19 cellular contexts compared by ENCODE assay signal in the genomic region with DNA sequence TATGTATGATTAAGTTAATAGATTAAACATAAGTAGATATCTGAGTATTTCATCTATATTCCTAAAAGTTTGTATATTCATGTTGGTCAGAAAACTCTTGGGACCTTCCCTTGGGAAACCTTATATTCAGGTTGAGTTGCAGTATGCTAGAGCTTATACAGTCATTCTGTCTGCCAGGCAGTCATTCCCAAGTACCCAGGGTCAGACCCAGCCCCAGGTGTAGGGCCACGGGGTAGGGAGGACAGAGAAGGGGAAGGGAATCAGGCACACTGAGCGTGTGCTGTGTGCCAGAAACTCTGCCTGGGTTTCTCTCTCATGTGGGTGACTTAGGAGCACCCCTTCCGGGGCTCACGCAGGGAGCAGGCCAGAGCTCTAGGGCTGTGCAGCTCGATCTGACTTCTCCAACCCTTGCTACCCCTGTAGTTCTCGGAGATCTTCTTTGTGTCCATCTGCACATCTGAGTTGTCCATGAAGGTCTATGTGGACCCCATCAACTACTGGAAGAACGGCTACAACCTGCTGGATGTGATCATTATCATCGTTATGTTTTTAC. TPM values are rescaled to one million over a fixed set of nuclear protein-coding genes. Genes with fewer than 3 reads are reported as not detected.
DNase-seq lines count a peak whose midpoint lies in the region; ATAC-seq, FAIRE-seq and TF ChIP-seq lines count a peak whose summit lies in the region.
"Had no signal": no experiment of that assay in that cellular context is flagged by ENCODE, and none has a peak within 500 bp of the region (broad histone marks: within the 10 kb centered on the region; RNA-seq: fewer than 3 reads in every experiment).

No MANE protein-coding gene starts in this region.

- no peaks in the 10 kb centered on the region for H3K79me1 ChIP-seq in neuronal stem cell (ENCODE audit: low read depth, low read length)

- TF ChIP-seq CTCF in SK-N-SH (IDR thresholded peaks at IDR 0.05), result no peak

- no peak overlapping the region for H3K18ac ChIP-seq in neuronal stem cell (ENCODE audit: low read length)

- H3K27me3 ChIP-seq in SK-N-SH (ENCODE audit: insufficient read depth) (no peaks in the 10 kb centered on the region), neuronal stem cell (ENCODE audit: control insufficient read depth in 3 of 3, insufficient read depth in 3 of 3, low read depth in 1 of 3, low read length in 3 of 3) (no peaks in the 10 kb centered on the region)
- H3K27me3 ChIP-seq: BLaER1 had no signal

- peak overlapping the region; percentile 17 for H3K4ac ChIP-seq in neuronal stem cell (ENCODE audit: low read length)

- H3K4me3 ChIP-seq in SK-N-SH (ENCODE audit: low read depth in 2 of 2, low read length in 1 of 2) (no peak overlapping the region), neuronal stem cell (ENCODE audit: low read length in 2 of 2) (no peak overlapping the region)
- H3K4me3 ChIP-seq: BLaER1, GM23248 had no signal

- H2AFZ ChIP-seq in SK-N-SH (ENCODE audit: low read depth) (no peak overlapping the region), neuronal stem cell (ENCODE audit: low read length) (no peak overlapping the region)
- H2AFZ ChIP-seq: GM23248 had no signal

- WGBS in SK-N-SH (ENCODE audit: low lambda C conversion rate), result 66% methylated on average over 8 of the region's 8 CpGs
- WGBS in neuronal stem cell (ENCODE audit: extremely low coverage in 2 of 2, insufficient read length in 2 of 2, insufficient replicate concordance in 1 of 2), 2 donors, result no CpG with 5 or more reads among the region's 8 CpGs

- H2BK5ac ChIP-seq in neuronal stem cell (ENCODE audit: low read length), result no peak overlapping the region

- no peaks in the 10 kb centered on the region for H3F3A ChIP-seq in SK-N-SH (replicated peaks; ENCODE audit: insufficient read depth)

- no peak overlapping the region for H2BK15ac ChIP-seq in neuronal stem cell (ENCODE audit: low read length)

- H3K23ac ChIP-seq in neuronal stem cell (ENCODE audit: low read depth, low read length, poor library complexity), result no peak overlapping the region

- no peaks in the 10 kb centered on the region for H3K4me1 ChIP-seq in SK-N-SH (ENCODE audit: control insufficient read depth in 1 of 2, insufficient read depth in 2 of 2, low read depth in 1 of 2, low read length in 1 of 2)
- H3K4me1 ChIP-seq in neuronal stem cell (ENCODE audit: control insufficient read depth in 2 of 2, insufficient read depth in 1 of 2, low read depth in 1 of 2, low read length in 2 of 2), result no peaks in the 10 kb centered on the region
- H3K4me1 ChIP-seq: Caco-2 had no signal

- DNase-seq in SK-N-SH (peak; percentile 4), neuronal stem cell (ENCODE audit: low spot score) (no peak), HTR-8/SVneo (ENCODE audit: insufficient read length, low spot score) (no peak), ecto neural progenitor cell (ENCODE audit: low spot score) (no peak)
- DNase-seq: AML-193; Caco-2; CD8-positive, alpha-beta memory T cell; DMS53; GF-D8; GM23248 had no signal

- no peak overlapping the region for H4K8ac ChIP-seq in neuronal stem cell (ENCODE audit: low read depth, low read length)

- ATAC-seq in SK-N-SH treated with all-trans-retinoic acid at 6 μM for 48 hours, result no peak
- ATAC-seq in esophagus mucosa, result peak; percentile 23
- ATAC-seq in GM19455 (IDR thresholded peaks at IDR 0.05; ENCODE audit: unreplicated experiment), result no peak

- H2AK5ac ChIP-seq in neuronal stem cell (ENCODE audit: low read depth, low read length), result no peak overlapping the region

- H3K4me2 ChIP-seq in SK-N-SH (no peak overlapping the region), neuronal stem cell (ENCODE audit: insufficient read depth, low read length, poor library complexity, severe bottlenecking) (no peak overlapping the region)

- no peak overlapping the region for H3K14ac ChIP-seq in neuronal stem cell (ENCODE audit: low read length)

- H3K9me2 ChIP-seq in SK-N-SH, result no peaks in the 10 kb centered on the region

- H3K9ac ChIP-seq in SK-N-SH, result no peak overlapping the region
- no peak overlapping the region for H3K9ac ChIP-seq in neuronal stem cell (ENCODE audit: low read depth, low read length, poor library complexity)
- H3K9ac ChIP-seq: BLaER1, GM23248 had no signal

- H2BK12ac ChIP-seq in neuronal stem cell (ENCODE audit: low read length), result no peak overlapping the region

- no peak overlapping the region for H4K91ac ChIP-seq in neuronal stem cell (ENCODE audit: low read depth, low read length, poor library complexity)

- no peaks in the 10 kb centered on the region for H3K79me2 ChIP-seq in SK-N-SH (ENCODE audit: insufficient read depth)

- H2BK120ac ChIP-seq in neuronal stem cell (ENCODE audit: low read depth, low read length), result no peak overlapping the region

- H3K36me3 ChIP-seq in SK-N-SH (replicated peaks in 1 of 2; ENCODE audit: control insufficient read depth in 1 of 2, insufficient read depth in 2 of 2, low read length in 1 of 2) (no peaks in the 10 kb centered on the region), neuronal stem cell (replicated peaks in 1 of 2; ENCODE audit: control insufficient read depth in 2 of 2, insufficient read depth in 2 of 2, low read length in 2 of 2) (no peaks in the 10 kb centered on the region)

- TF ChIP-seq EP300 in SK-N-SH (IDR thresholded peaks at IDR 0.05; ENCODE audit: borderline replicate concordance in 1 of 2, low read depth in 1 of 2, low read length in 1 of 2), result no peak

- POLR2A ChIA-PET in SK-N-SH (lab: Yijun Ruan, JAX), result no interaction called here

- FAIRE-seq in HTR-8/SVneo (lab: Jason Lieb, UNC), result no peak
- FAIRE-seq: GM18507, H54 had no signal

- TF ChIP-seq RAD21 in SK-N-SH (IDR thresholded peaks at IDR 0.05; ENCODE audit: low read length), result no peak

- H3K27ac ChIP-seq in SK-N-SH (ENCODE audit: low read depth in 2 of 2, low read length in 1 of 2) (no peak overlapping the region), neuronal stem cell (replicated peaks; ENCODE audit: low read length) (no peak overlapping the region)
- H3K27ac ChIP-seq: 22Rv1, BLaER1, GM23248 had no signal

- CTCF ChIA-PET in SK-N-SH (lab: Yijun Ruan, JAX), result interaction anchor here (1.5 kb wide), 1 partner anchor 195 kb away, joined by 4 read pairs; no protein-coding TSS in a partner anchor

- no peaks in the 10 kb centered on the region for H3K9me3 ChIP-seq in SK-N-SH
- H3K9me3 ChIP-seq in neuronal stem cell (replicated peaks in 1 of 2; ENCODE audit: control insufficient read depth in 2 of 2, insufficient read depth in 1 of 2, low read depth in 1 of 2, low read length in 2 of 2), result no peaks in the 10 kb centered on the region
- H3K9me3 ChIP-seq: BLaER1, Caco-2 had no signal

- no peaks in the 10 kb centered on the region for H4K20me1 ChIP-seq in SK-N-SH (ENCODE audit: insufficient read depth)
- H4K20me1 ChIP-seq: BLaER1 had no signal

TF ChIP-seq in SK-N-SH, 30 proteins besides CTCF, POLR2A, EP300 and RAD21:
- TF ChIP-seq TEAD4 (IDR thresholded peaks at IDR 0.05; ENCODE audit: borderline replicate concordance, insufficient read depth) (no peak), SIN3A (IDR thresholded peaks at IDR 0.05; ENCODE audit: borderline replicate concordance, low read depth, low read length) (no peak), NRF1 (IDR thresholded peaks at IDR 0.05; ENCODE audit: low read depth, low read length) (no peak), MXI1 (IDR thresholded peaks at IDR 0.05; ENCODE audit: low read depth, low read length) (no peak)

TF ChIP-seq in SK-N-SH treated with all-trans-retinoic acid at 6 μM for 48 hours, 23 proteins besides CTCF, POLR2A, EP300 and RAD21:
- no peak for TF ChIP-seq ZFP30 (CRISPR knock-in tag; IDR thresholded peaks at IDR 0.05)
- TF ChIP-seq ZNF70 (CRISPR knock-in tag; IDR thresholded peaks at IDR 0.05), result no peak
- TF ChIP-seq ARNTL (CRISPR knock-in tag; IDR thresholded peaks at IDR 0.05; ENCODE audit: borderline replicate concordance, low read depth), result no peak
- no peak for TF ChIP-seq ZNF565 (CRISPR knock-in tag; conservative IDR thresholded peaks at IDR 0.05; ENCODE audit: low read depth)
- TF ChIP-seq, protein P1, sequence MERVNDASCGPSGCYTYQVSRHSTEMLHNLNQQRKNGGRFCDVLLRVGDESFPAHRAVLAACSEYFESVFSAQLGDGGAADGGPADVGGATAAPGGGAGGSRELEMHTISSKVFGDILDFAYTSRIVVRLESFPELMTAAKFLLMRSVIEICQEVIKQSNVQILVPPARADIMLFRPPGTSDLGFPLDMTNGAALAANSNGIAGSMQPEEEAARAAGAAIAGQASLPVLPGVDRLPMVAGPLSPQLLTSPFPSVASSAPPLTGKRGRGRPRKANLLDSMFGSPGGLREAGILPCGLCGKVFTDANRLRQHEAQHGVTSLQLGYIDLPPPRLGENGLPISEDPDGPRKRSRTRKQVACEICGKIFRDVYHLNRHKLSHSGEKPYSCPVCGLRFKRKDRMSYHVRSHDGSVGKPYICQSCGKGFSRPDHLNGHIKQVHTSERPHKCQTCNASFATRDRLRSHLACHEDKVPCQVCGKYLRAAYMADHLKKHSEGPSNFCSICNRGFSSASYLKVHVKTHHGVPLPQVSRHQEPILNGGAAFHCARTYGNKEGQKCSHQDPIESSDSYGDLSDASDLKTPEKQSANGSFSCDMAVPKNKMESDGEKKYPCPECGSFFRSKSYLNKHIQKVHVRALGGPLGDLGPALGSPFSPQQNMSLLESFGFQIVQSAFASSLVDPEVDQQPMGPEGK (CRISPR knock-in tag; IDR thresholded peaks at IDR 0.05; ENCODE audit: borderline replicate concordance), result no peak
- TF ChIP-seq ESRRG (CRISPR knock-in tag; IDR thresholded peaks at IDR 0.05), result no peak
- TF ChIP-seq TCF4 (CRISPR knock-in tag; IDR thresholded peaks at IDR 0.05; ENCODE audit: borderline replicate concordance), result no peak

RNA-seq across cellular contexts. Expression of a gene that starts 28.2 kb away (rescaled TPM):
- 0.26 and 0.37 TPM in 2 replicates for polyA plus RNA-seq in SK-N-SH (2012; rRNA removed)
- 0.26 and 0.33 TPM in 2 replicates for polyA plus RNA-seq in SK-N-SH (2012; cell fraction: cytosol; rRNA removed)
- 0.92 and 1.5 TPM in 2 replicates for polyA plus RNA-seq in SK-N-SH (2012; cell fraction: nucleus; rRNA removed)
- 0.40 TPM for total RNA-seq in esophagus mucosa
- 0.08 TPM for polyA plus RNA-seq in neuronal stem cell (2013, experiment 1 of 2)
- 0.07 TPM for polyA plus RNA-seq in neuronal stem cell (2013, experiment 2 of 2)
- total RNA-seq: HT-29 had no signal
- polyA plus RNA-seq: IgD-negative memory B cell had no signal

RNA-seq across cellular contexts. Expression of a gene that starts 38.1 kb away (rescaled TPM):
- not detected in 2 replicates for polyA plus RNA-seq in SK-N-SH (2012; rRNA removed)
- polyA plus RNA-seq in SK-N-SH (2012; cell fraction: cytosol; rRNA removed), result 0.13 TPM in 1 of 2 replicates, not detected in the other
- polyA plus RNA-seq in SK-N-SH (2012; cell fraction: nucleus; rRNA removed), result not detected in 2 replicates
- total RNA-seq in esophagus mucosa, result 689 TPM
- polyA plus RNA-seq in neuronal stem cell (2013, experiment 1 of 2), result 0.17 TPM
- 0.14 TPM for polyA plus RNA-seq in neuronal stem cell (2013, experiment 2 of 2)
- total RNA-seq: CD8-positive, alpha-beta memory T cell; GM23248 had no signal
- polyA plus RNA-seq: CD8-positive, alpha-beta memory T cell; GM23248 had no signal
